ENCODE assay signal across 1 cellular context in the genomic region with DNA sequence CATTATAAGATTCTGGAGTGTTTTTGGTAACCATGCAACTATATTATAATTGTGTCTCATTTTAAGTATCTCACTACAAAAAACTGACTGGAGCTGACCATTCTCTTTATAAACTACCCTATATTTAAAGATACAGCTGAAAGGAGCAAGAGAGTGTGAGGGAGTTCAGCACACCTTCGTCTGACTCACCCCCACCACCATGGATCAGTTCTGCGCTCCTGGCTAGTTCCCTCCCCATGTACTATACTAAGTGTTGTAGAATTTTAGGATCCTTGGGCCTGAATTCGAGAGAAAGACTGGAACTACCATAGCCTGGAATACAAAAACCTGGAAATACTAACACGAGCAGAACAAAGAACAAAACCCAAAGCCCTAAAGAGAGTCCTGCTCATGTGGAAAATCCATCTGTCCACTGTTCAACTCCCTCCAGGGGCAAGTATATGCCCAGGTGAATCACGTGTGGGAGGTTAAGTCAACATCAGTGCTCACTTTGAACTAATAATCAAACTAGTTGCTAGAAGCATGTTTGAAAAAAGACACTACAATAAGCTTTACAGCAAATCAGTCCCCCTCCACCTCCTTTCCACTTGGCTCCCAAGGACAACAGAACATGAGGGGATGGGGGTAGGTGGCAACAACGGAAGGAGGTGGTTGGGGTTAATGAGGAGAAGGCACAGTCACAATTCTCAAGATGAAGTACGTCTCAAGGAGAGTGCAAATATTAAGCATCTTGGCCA.
TF ChIP-seq lines count a peak whose summit lies in the region.

No MANE protein-coding gene starts in this region.

TF ChIP-seq in K562, 482 proteins besides CTCF, POLR2A, EP300 and RAD21:
- TF ChIP-seq, protein P1, sequence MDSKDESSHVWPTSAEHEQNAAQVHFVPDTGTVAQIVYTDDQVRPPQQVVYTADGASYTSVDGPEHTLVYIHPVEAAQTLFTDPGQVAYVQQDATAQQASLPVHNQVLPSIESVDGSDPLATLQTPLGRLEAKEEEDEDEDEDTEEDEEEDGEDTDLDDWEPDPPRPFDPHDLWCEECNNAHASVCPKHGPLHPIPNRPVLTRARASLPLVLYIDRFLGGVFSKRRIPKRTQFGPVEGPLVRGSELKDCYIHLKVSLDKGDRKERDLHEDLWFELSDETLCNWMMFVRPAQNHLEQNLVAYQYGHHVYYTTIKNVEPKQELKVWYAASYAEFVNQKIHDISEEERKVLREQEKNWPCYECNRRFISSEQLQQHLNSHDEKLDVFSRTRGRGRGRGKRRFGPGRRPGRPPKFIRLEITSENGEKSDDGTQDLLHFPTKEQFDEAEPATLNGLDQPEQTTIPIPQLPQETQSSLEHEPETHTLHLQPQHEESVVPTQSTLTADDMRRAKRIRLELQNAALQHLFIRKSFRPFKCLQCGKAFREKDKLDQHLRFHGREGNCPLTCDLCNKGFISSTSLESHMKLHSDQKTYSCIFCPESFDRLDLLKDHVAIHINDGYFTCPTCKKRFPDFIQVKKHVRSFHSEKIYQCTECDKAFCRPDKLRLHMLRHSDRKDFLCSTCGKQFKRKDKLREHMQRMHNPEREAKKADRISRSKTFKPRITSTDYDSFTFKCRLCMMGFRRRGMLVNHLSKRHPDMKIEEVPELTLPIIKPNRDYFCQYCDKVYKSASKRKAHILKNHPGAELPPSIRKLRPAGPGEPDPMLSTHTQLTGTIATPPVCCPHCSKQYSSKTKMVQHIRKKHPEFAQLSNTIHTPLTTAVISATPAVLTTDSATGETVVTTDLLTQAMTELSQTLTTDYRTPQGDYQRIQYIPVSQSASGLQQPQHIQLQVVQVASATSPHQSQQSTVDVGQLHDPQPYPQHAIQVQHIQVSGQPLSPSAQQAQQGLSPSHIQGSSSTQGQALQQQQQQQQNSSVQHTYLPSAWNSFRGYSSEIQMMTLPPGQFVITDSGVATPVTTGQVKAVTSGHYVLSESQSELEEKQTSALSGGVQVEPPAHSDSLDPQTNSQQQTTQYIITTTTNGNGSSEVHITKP (IDR thresholded peaks at IDR 0.05; ENCODE audit: partially characterized antibody): peak; percentile 78
- TF ChIP-seq MAZ (CRISPR knock-in tag; conservative IDR thresholded peaks at IDR 0.05 in 1 of 2, IDR thresholded peaks at IDR 0.05 in 1 of 2): no peak
TF ChIP-seq in K562: peak in this region for 1.
